Comparison of ENCODE assay signal across 27 cellular contexts in the genomic region with DNA sequence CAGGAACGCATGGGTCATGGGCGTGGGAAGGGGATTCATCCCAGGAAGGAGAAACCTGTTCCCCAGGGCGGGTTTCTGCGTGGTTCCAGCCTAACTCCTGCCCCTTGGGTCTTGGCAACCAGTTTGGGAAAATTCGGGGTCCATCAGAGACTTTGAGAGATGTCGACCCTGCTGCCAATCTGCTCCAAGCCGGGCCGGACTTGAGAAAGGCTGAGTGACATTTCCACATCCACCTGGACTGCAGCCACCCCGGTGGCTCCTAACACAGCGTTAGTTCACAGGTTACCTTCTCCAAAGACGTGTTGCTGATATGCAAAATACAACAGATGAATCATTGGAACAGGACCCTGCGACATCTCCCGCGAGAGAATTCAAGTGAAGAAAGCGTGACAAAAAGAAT.
"Had no signal": no experiment of that assay in that cellular context is flagged by ENCODE, and none has a peak within 500 bp of the region (broad histone marks: within the 10 kb centered on the region; RNA-seq: fewer than 3 reads in every experiment).

No MANE protein-coding gene starts in this region.

- H3K4me1 ChIP-seq: pancreas, prostate gland, right lobe of liver, sigmoid colon, stomach, tibial nerve, upper lobe of left lung, vagina had no signal

- ATAC-seq: naive thymus-derived CD8-positive, alpha-beta T cell; natural killer cell treated with Interleukin-12 subunit alpha and Interleukin-12 subunit beta and Interleukin-15 and Interleukin-18, amount 100 ng/mL, for 72 hours; pancreas; right cardiac atrium; right lobe of liver; stimulated activated effector memory CD8-positive, alpha-beta T cell treated with anti-CD3 and anti-CD28 coated beads, Interleukin-12 subunit alpha, Interleukin-12 subunit beta, amount 100 ng/mL, for 72 hours; stimulated activated naive B cell treated with anti-CD40 and anti-IgM and Interleukin-4, amounts not matched to agents 10 μg/mL and 1 μg/mL and 100 μg/mL, for 72 hours had no signal

- H3K27me3 Mint-ChIP-seq: stimulated activated naive B cell treated with anti-CD40 and anti-IgM and Interleukin-4, amounts not matched to agents 10 μg/mL and 1 μg/mL and 100 μg/mL, for 72 hours; stimulated activated naive CD8-positive, alpha-beta T cell treated with anti-CD3 and anti-CD28 coated beads, Interleukin-15, Interleukin-2, amounts not matched to agents 100 ng/mL and 50 ng/mL, for 24 hours had no signal

- H3K27ac Mint-ChIP-seq: natural killer cell treated with Interleukin-12 subunit alpha and Interleukin-12 subunit beta and Interleukin-15 and Interleukin-18, amount 100 ng/mL, for 72 hours; nephron progenitor cell; stimulated activated effector memory CD8-positive, alpha-beta T cell treated with anti-CD3 and anti-CD28 coated beads, Interleukin-12 subunit alpha, Interleukin-12 subunit beta, amount 100 ng/mL, for 72 hours; stimulated activated naive B cell treated with anti-CD40 and anti-IgM and Interleukin-4, amounts not matched to agents 10 μg/mL and 1 μg/mL and 100 μg/mL, for 72 hours; stimulated activated naive CD8-positive, alpha-beta T cell treated with anti-CD3 and anti-CD28 coated beads, Interleukin-15, Interleukin-2, amounts not matched to agents 100 ng/mL and 50 ng/mL, for 24 hours had no signal

- H3K27ac ChIP-seq: neutrophil, pancreas, prostate gland, right lobe of liver, sigmoid colon, stomach, thoracic aorta, thyroid gland, tibial nerve, upper lobe of left lung, vagina had no signal

- H3K9me3 Mint-ChIP-seq: natural killer cell treated with Interleukin-12 subunit alpha and Interleukin-12 subunit beta and Interleukin-15 and Interleukin-18, amount 100 ng/mL, for 72 hours; nephron progenitor cell had no signal

- DNase-seq: naive thymus-derived CD8-positive, alpha-beta T cell; nephron progenitor cell; nucleus accumbens; pancreas; right cardiac atrium; right lobe of liver; sigmoid colon; small intestine; stimulated activated CD4-positive, alpha-beta T cell treated with anti-CD3 and anti-CD28 coated beads, Interleukin-15, amount 100 ng/mL, for 24 hours; stimulated activated CD4-positive, alpha-beta T cell treated with anti-CD3 and anti-CD28 coated beads, Interleukin-2, amount 100 ng/mL, for 24 hours; stimulated activated CD4-positive, alpha-beta T cell treated with anti-CD3 and anti-CD28 coated beads, Interleukin-2, amount 100 ng/mL, for 48 hours; stimulated activated CD4-positive, alpha-beta T cell treated with anti-CD3 and anti-CD28 coated beads, Interleukin-4, amount 100 ng/mL, for 24 hours; stimulated activated naive B cell treated with anti-CD40 and anti-IgM and Interleukin-4, amounts not matched to agents 10 μg/mL and 1 μg/mL and 100 μg/mL, for 72 hours; stimulated activated naive CD4-positive, alpha-beta T cell treated with Interleukin-2 at 50 U/mL for 16 hours; stomach; thyroid gland; trophoblast cell; upper lobe of left lung had no signal

- H3K4me3 ChIP-seq: pancreas, prostate gland, right lobe of liver, sigmoid colon, stomach, thoracic aorta, thyroid gland, tibial nerve, upper lobe of left lung, vagina had no signal

- H3K36me3 ChIP-seq: neutrophil, pancreas, prostate gland, right lobe of liver, sigmoid colon, stomach, thoracic aorta, thyroid gland, tibial nerve, upper lobe of left lung, vagina had no signal

- H3K4me3 Mint-ChIP-seq: naive thymus-derived CD8-positive, alpha-beta T cell; natural killer cell treated with Interleukin-12 subunit alpha and Interleukin-12 subunit beta and Interleukin-15 and Interleukin-18, amount 100 ng/mL, for 72 hours; nephron progenitor cell; neural crest cell; stimulated activated effector memory CD8-positive, alpha-beta T cell treated with anti-CD3 and anti-CD28 coated beads, Interleukin-12 subunit alpha, Interleukin-12 subunit beta, amount 100 ng/mL, for 72 hours; stimulated activated naive B cell treated with anti-CD40 and anti-IgM and Interleukin-4, amounts not matched to agents 10 μg/mL and 1 μg/mL and 100 μg/mL, for 72 hours; stimulated activated naive CD8-positive, alpha-beta T cell treated with anti-CD3 and anti-CD28 coated beads, Interleukin-15, Interleukin-2, amounts not matched to agents 100 ng/mL and 50 ng/mL, for 24 hours had no signal

- H3K4me1 Mint-ChIP-seq: naive thymus-derived CD8-positive, alpha-beta T cell; stimulated activated effector memory CD8-positive, alpha-beta T cell treated with anti-CD3 and anti-CD28 coated beads, Interleukin-12 subunit alpha, Interleukin-12 subunit beta, amount 100 ng/mL, for 72 hours; stimulated activated naive B cell treated with anti-CD40 and anti-IgM and Interleukin-4, amounts not matched to agents 10 μg/mL and 1 μg/mL and 100 μg/mL, for 72 hours had no signal

- H3K27me3 ChIP-seq: neutrophil, right lobe of liver, sigmoid colon, thyroid gland, tibial nerve, upper lobe of left lung, vagina had no signal

- H3K36me3 Mint-ChIP-seq: naive thymus-derived CD8-positive, alpha-beta T cell; natural killer cell treated with Interleukin-12 subunit alpha and Interleukin-12 subunit beta and Interleukin-15 and Interleukin-18, amount 100 ng/mL, for 72 hours; stimulated activated effector memory CD8-positive, alpha-beta T cell treated with anti-CD3 and anti-CD28 coated beads, Interleukin-12 subunit alpha, Interleukin-12 subunit beta, amount 100 ng/mL, for 72 hours; stimulated activated naive B cell treated with anti-CD40 and anti-IgM and Interleukin-4, amounts not matched to agents 10 μg/mL and 1 μg/mL and 100 μg/mL, for 72 hours had no signal

- H3K9me3 ChIP-seq: neutrophil, pancreas, prostate gland, right lobe of liver, thoracic aorta, thyroid gland, tibial nerve, upper lobe of left lung, vagina had no signal
